ENCODE assay signal across 1 cellular context in the genomic region with DNA sequence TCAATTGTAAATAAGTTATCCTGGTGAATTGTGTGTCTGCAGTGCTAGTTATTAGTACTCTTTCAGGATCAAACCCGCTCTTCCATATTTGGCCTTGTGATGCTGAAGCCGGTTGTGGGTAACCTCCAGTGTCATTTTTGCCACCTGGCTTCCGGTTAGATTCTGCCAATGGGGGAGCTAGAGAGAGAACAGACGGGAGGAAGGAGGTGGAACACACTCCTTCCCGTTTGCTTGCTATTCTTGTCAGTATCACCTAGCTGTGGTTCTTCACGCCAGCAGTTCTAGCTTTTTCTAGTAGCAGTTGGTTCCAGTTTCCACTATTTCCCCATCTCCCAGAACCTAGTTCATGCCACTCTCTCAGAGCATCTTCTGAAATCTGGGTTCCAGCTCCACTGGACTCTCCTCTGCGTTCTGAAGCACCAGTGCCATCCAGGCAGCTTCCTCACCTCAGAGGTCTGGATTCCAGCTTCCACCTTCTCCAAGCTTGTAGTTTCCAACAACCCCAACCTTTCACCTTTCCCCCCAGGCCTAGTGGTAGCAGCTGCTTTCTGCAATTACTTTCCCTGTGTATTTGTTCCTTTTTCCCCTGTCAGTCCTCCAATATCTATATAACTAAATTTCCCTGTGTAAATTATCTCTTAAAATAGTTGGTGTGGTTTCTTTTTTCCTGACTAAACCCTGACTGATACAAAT.
A peak's percentile ranks its signal among the peaks of the same experiment; 100 is the strongest.
TF ChIP-seq lines count a peak whose summit lies in the region.

No MANE protein-coding gene starts in this region.

TF ChIP-seq in H1, 55 proteins besides CTCF, POLR2A, EP300 and RAD21:
- peak; percentile 26; the same call in 1 of the 2 replicates for TF ChIP-seq SRF (IDR thresholded peaks at IDR 0.05; ENCODE audit: low read depth, low read length)
- no peak for TF ChIP-seq CREB1 (IDR thresholded peaks at IDR 0.05)
